ENCODE assay signal across 1 cellular context in the genomic region with DNA sequence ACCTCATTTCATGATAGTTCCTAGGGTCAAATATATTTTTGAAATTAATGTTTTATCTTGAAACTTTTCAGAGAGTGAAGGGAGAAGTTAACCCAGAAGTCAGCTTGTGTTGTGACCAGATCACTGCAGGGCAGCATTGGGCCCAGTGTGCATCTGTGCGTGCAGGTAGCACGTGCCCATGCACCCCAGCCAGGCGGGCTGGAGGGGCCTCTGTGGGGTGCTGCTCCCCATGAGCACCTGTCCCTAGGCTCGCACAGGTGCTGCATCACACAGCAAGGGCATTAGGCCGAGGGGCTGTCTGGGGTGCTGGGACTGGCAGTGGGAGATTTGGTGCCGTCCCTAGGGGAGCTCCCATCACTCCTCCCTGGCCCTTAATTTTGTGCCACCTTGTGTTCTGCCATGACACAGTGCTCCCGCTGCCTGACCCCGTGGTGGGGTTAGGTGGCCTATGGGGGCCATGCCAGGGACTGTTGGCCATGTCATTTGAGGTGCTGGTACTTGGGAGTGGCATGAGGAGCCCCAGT.
TF ChIP-seq lines count a peak whose summit lies in the region.

No MANE protein-coding gene starts in this region.

TF ChIP-seq in HepG2, 621 proteins besides CTCF, POLR2A, EP300 and RAD21:
- TF ChIP-seq PLRG1 (conservative IDR thresholded peaks at IDR 0.05), result no peak
- TF ChIP-seq, protein P1, sequence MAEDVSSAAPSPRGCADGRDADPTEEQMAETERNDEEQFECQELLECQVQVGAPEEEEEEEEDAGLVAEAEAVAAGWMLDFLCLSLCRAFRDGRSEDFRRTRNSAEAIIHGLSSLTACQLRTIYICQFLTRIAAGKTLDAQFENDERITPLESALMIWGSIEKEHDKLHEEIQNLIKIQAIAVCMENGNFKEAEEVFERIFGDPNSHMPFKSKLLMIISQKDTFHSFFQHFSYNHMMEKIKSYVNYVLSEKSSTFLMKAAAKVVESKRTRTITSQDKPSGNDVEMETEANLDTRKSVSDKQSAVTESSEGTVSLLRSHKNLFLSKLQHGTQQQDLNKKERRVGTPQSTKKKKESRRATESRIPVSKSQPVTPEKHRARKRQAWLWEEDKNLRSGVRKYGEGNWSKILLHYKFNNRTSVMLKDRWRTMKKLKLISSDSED (CRISPR knock-in tag; IDR thresholded peaks at IDR 0.05), result no peak
- TF ChIP-seq MATR3 (CRISPR knock-in tag; IDR thresholded peaks at IDR 0.05), result no peak
- TF ChIP-seq PTBP1 (IDR thresholded peaks at IDR 0.05; ENCODE audit: low read depth, low read length, poor library complexity, severe bottlenecking), result no peak
- peak; percentile 26 for TF ChIP-seq AGO2 (optimal IDR thresholded peaks at IDR 0.05; ENCODE audit: low read depth, low read length)
